ENCODE assay signal across 12 cellular contexts in genomic region chr17:64343071-64343774, GRCh38. TPM values are rescaled to one million over a fixed set of nuclear protein-coding genes. Genes with fewer than 3 reads are reported as not detected.
A peak's percentile ranks its signal among the peaks of the same experiment; 100 is the strongest.
DNase-seq lines count a peak whose midpoint lies in the region; ATAC-seq and TF ChIP-seq lines count a peak whose summit lies in the region.
"Had no signal": no experiment of that assay in that cellular context is flagged by ENCODE, and none has a peak within 500 bp of the region (broad histone marks: within the 10 kb centered on the region; RNA-seq: fewer than 3 reads in every experiment).

No MANE protein-coding gene starts in this region.

- H3K9me3 ChIP-seq in SK-N-SH (no peaks in the 10 kb centered on the region), liver (ENCODE audit: control insufficient read depth in 4 of 4, low read length in 3 of 4) (no peaks in the 10 kb centered on the region), OCI-LY7 (ENCODE audit: low read length) (no peaks in the 10 kb centered on the region)
- H3K9me3 ChIP-seq: MG63 had no signal

- peaks cover 8 to 10% of the 10 kb centered on the region in 2 experiments; a peak in 3 of 4 replicates for H3K4me1 ChIP-seq in SK-N-SH (ENCODE audit: control insufficient read depth in 1 of 2, insufficient read depth in 2 of 2, low read depth in 1 of 2, low read length in 1 of 2)
- peaks cover 0 to 15% (median 3%) of the 10 kb centered on the region in 4 donors for H3K4me1 ChIP-seq in liver (ENCODE audit: control insufficient read depth in 4 of 4, insufficient read depth in 4 of 4, low read length in 3 of 4)
- H3K4me1 ChIP-seq in OCI-LY7 (ENCODE audit: insufficient read depth, low read length, poor library complexity, severe bottlenecking) = no peaks in the 10 kb centered on the region

- no TSS peak for BruUV-seq in OCI-LY7 (replicated peaks; lab: Mats Ljungman, UMichigan)

- POLR2A ChIA-PET in SK-N-SH (lab: Yijun Ruan, JAX) = no interaction called here
- POLR2A ChIA-PET in OCI-LY7 (lab: Charles Lee) = interaction anchor here (0.5 to 1.1 kb wide), 3 partner anchors 15 to 260 kb away, joined by 3 read pairs; no protein-coding TSS in a partner anchor

- H3K27me3 Mint-ChIP-seq in activated T-helper 17 cell treated with anti-CD3 and anti-CD28 coated beads, Interleukin-2, amount 50 U/mL, for 72 hours = no peaks in the 10 kb centered on the region
- no peaks in the 10 kb centered on the region for H3K27me3 Mint-ChIP-seq in stimulated activated memory B cell treated with anti-CD40 and anti-IgM and Interleukin-4, amounts not matched to agents 10 μg/mL and 1 μg/mL and 100 μg/mL, for 72 hours
- H3K27me3 Mint-ChIP-seq: naive B cell had no signal

- no peak overlapping the region for H3K4me3 Mint-ChIP-seq in activated T-helper 17 cell treated with anti-CD3 and anti-CD28 coated beads, Interleukin-2, amount 50 U/mL, for 72 hours
- no peak overlapping the region for H3K4me3 Mint-ChIP-seq in stimulated activated memory B cell treated with anti-CD40 and anti-IgM and Interleukin-4, amounts not matched to agents 10 μg/mL and 1 μg/mL and 100 μg/mL, for 72 hours

- no peak for TF ChIP-seq EP300 in SK-N-SH (IDR thresholded peaks at IDR 0.05; ENCODE audit: borderline replicate concordance in 1 of 2, low read depth in 1 of 2, low read length in 1 of 2)

- H3K9ac ChIP-seq in SK-N-SH = no peak overlapping the region
- no peak overlapping the region for H3K9ac ChIP-seq in liver (ENCODE audit: low read depth in 1 of 2, low read length in 2 of 2)
- H3K9ac ChIP-seq: GM23248 had no signal

- H3K27me3 ChIP-seq in SK-N-SH (ENCODE audit: insufficient read depth) = no peaks in the 10 kb centered on the region
- no peaks in the 10 kb centered on the region for H3K27me3 ChIP-seq in liver (ENCODE audit: control insufficient read depth in 4 of 4, insufficient read depth in 4 of 4, low read length in 3 of 4)
- H3K27me3 ChIP-seq: MG63 had no signal

- TF ChIP-seq RAD21 in SK-N-SH (IDR thresholded peaks at IDR 0.05; ENCODE audit: low read length) (no peak), liver (IDR thresholded peaks at IDR 0.05) (no peak)

- H2AFZ ChIP-seq in SK-N-SH (ENCODE audit: low read depth) (no peak overlapping the region), OCI-LY7 (ENCODE audit: low read length) (no peak overlapping the region)
- H2AFZ ChIP-seq: GM23248 had no signal

- no peaks in the 10 kb centered on the region for H3K36me3 Mint-ChIP-seq in activated T-helper 17 cell treated with anti-CD3 and anti-CD28 coated beads, Interleukin-2, amount 50 U/mL, for 72 hours (ENCODE audit: low read depth)
- H3K36me3 Mint-ChIP-seq in stimulated activated memory B cell treated with anti-CD40 and anti-IgM and Interleukin-4, amounts not matched to agents 10 μg/mL and 1 μg/mL and 100 μg/mL, for 72 hours = peaks cover 21% of the 10 kb centered on the region

- H3K4me3 ChIP-seq in SK-N-SH (ENCODE audit: low read depth in 2 of 2, low read length in 1 of 2) (no peak overlapping the region), liver (ENCODE audit: low read depth in 1 of 3, low read length in 3 of 3) (no peak overlapping the region), OCI-LY7 (ENCODE audit: low read depth, low read length, poor library complexity, severe bottlenecking) (no peak overlapping the region)
- H3K4me3 ChIP-seq: GM23248, MG63 had no signal

- H3K4me1 Mint-ChIP-seq in activated T-helper 17 cell treated with anti-CD3 and anti-CD28 coated beads, Interleukin-2, amount 50 U/mL, for 72 hours = peaks cover 14% of the 10 kb centered on the region
- H3K4me1 Mint-ChIP-seq in stimulated activated memory B cell treated with anti-CD40 and anti-IgM and Interleukin-4, amounts not matched to agents 10 μg/mL and 1 μg/mL and 100 μg/mL, for 72 hours = no peaks in the 10 kb centered on the region

- 77% methylated on average over 7 of the region's 7 CpGs for WGBS in SK-N-SH (ENCODE audit: low lambda C conversion rate)
- WGBS in liver = 72% methylated on average over 7 of the region's 7 CpGs

- H3K27ac ChIP-seq in SK-N-SH (ENCODE audit: low read depth in 2 of 2, low read length in 1 of 2) (no peak overlapping the region), liver (ENCODE audit: low read depth in 1 of 2, low read length in 2 of 2) (peak overlapping the region; percentile 65 to 73), OCI-LY7 (ENCODE audit: low read depth, low read length, poor library complexity, severe bottlenecking) (no peak overlapping the region)

- no peaks in the 10 kb centered on the region for H3K36me3 ChIP-seq in SK-N-SH (replicated peaks in 1 of 2; ENCODE audit: control insufficient read depth in 1 of 2, insufficient read depth in 2 of 2, low read length in 1 of 2)
- H3K36me3 ChIP-seq in liver (ENCODE audit: control insufficient read depth in 4 of 4, insufficient read depth in 3 of 4, low read depth in 1 of 4, low read length in 3 of 4) = no peaks in the 10 kb centered on the region
- H3K36me3 ChIP-seq in OCI-LY7 (ENCODE audit: insufficient read depth, low read length) = peaks cover 24% of the 10 kb centered on the region
- H3K36me3 ChIP-seq: MG63 had no signal

- CTCF ChIA-PET in SK-N-SH (lab: Yijun Ruan, JAX) (interaction anchor here (0.8 to 3.7 kb wide), 5 partner anchors 12 to 82 kb away, joined by 3 to 19 read pairs (median 3); no protein-coding TSS in a partner anchor), OCI-LY7 (lab: Charles Lee; ENCODE audit: unreplicated experiment) (no interaction called here)

- peak overlapping the region; percentile 59 for H3K27ac Mint-ChIP-seq in activated T-helper 17 cell treated with anti-CD3 and anti-CD28 coated beads, Interleukin-2, amount 50 U/mL, for 72 hours
- peak overlapping the region; percentile 23 for H3K27ac Mint-ChIP-seq in stimulated activated memory B cell treated with anti-CD40 and anti-IgM and Interleukin-4, amounts not matched to agents 10 μg/mL and 1 μg/mL and 100 μg/mL, for 72 hours

- H3K4me2 ChIP-seq in SK-N-SH (no peak overlapping the region), OCI-LY7 (ENCODE audit: low read length) (no peak overlapping the region)

- H4K20me1 ChIP-seq in SK-N-SH (ENCODE audit: insufficient read depth) (no peaks in the 10 kb centered on the region), OCI-LY7 (ENCODE audit: insufficient read depth, low read length) (no peaks in the 10 kb centered on the region)

- no peaks in the 10 kb centered on the region for H3F3A ChIP-seq in SK-N-SH (replicated peaks; ENCODE audit: insufficient read depth)

- no peak for ATAC-seq in SK-N-SH treated with all-trans-retinoic acid at 6 μM for 48 hours
- ATAC-seq in activated T-helper 17 cell treated with anti-CD3 and anti-CD28 coated beads, Interleukin-2, amount 50 U/mL, for 72 hours (replicated peaks) = no peak
- ATAC-seq in stimulated activated memory B cell treated with anti-CD40 and anti-IgM and Interleukin-4, amounts not matched to agents 10 μg/mL and 1 μg/mL and 100 μg/mL, for 72 hours = no peak
- no peak for ATAC-seq in GM19463 (IDR thresholded peaks at IDR 0.05; ENCODE audit: unreplicated experiment)

- H3K9me2 ChIP-seq in SK-N-SH (no peaks in the 10 kb centered on the region), OCI-LY7 (ENCODE audit: insufficient read depth, low read length) (no peaks in the 10 kb centered on the region)

- no peak for TF ChIP-seq CTCF in SK-N-SH (IDR thresholded peaks at IDR 0.05)
- TF ChIP-seq CTCF in liver (IDR thresholded peaks at IDR 0.05; ENCODE audit: low read depth, low read length, missing input control) = no peak
- TF ChIP-seq CTCF in OCI-LY7 (conservative IDR thresholded peaks at IDR 0.05; ENCODE audit: low read length) = no peak

- no peaks in the 10 kb centered on the region for H3K9me3 Mint-ChIP-seq in activated T-helper 17 cell treated with anti-CD3 and anti-CD28 coated beads, Interleukin-2, amount 50 U/mL, for 72 hours
- H3K9me3 Mint-ChIP-seq in stimulated activated memory B cell treated with anti-CD40 and anti-IgM and Interleukin-4, amounts not matched to agents 10 μg/mL and 1 μg/mL and 100 μg/mL, for 72 hours = no peaks in the 10 kb centered on the region
- H3K9me3 Mint-ChIP-seq: naive B cell had no signal

- intact Hi-C loops in OCI-LY7 (cut with micrococcal nuclease; ENCODE audit: unreplicated experiment) = no loop called here

- no peak for DNase-seq in SK-N-SH
- DNase-seq in OCI-LY7 (ENCODE audit: low spot score) = no peak
- DNase-seq in dedifferentiated amniotic fluid mesenchymal stem cell (ENCODE audit: extremely low spot score) = no peak
- DNase-seq: activated T-cell treated with anti-CD3 and anti-CD28 coated beads, Interleukin-2, amount 50 U/mL, for 1 hour; naive B cell had no signal

- no peaks in the 10 kb centered on the region for H3K79me2 ChIP-seq in SK-N-SH (ENCODE audit: insufficient read depth)
- no peaks in the 10 kb centered on the region for H3K79me2 ChIP-seq in OCI-LY7 (ENCODE audit: insufficient read depth, low read depth, low read length)

TF ChIP-seq in SK-N-SH treated with all-trans-retinoic acid at 6 μM for 48 hours, 23 proteins besides CTCF, POLR2A, EP300 and RAD21 (continues in another document):
- TF ChIP-seq ZC3H10 (CRISPR knock-in tag; IDR thresholded peaks at IDR 0.05) (no peak), ZFP3 (CRISPR knock-in tag; IDR thresholded peaks at IDR 0.05) (peak; percentile 68; the same call in 1 of the 2 replicates)

TF ChIP-seq in liver, 16 proteins besides CTCF, POLR2A, EP300 and RAD21 (continues in another document):
- TF ChIP-seq FOXA1 (IDR thresholded peaks at IDR 0.05) = no peak
- no peak for TF ChIP-seq NR2F2 (IDR thresholded peaks at IDR 0.05)
- no peak for TF ChIP-seq JUND (IDR thresholded peaks at IDR 0.05)
- TF ChIP-seq TAF1 (conservative IDR thresholded peaks at IDR 0.05) = no peak
- TF ChIP-seq EGR1 (IDR thresholded peaks at IDR 0.05; ENCODE audit: low read depth in 2 of 2) = no peak
- TF ChIP-seq SP1 (IDR thresholded peaks at IDR 0.05) = no peak
- TF ChIP-seq MAX (IDR thresholded peaks at IDR 0.05) = no peak
- no peak for TF ChIP-seq FOXA2 (IDR thresholded peaks at IDR 0.05)
- TF ChIP-seq HNF4G (IDR thresholded peaks at IDR 0.05) = no peak
- TF ChIP-seq HNF4A (conservative IDR thresholded peaks at IDR 0.05) = no peak
- TF ChIP-seq YY1 (IDR thresholded peaks at IDR 0.05) = no peak

RNA-seq across cellular contexts. Expression of gene PECAM1, which starts 47.4 kb away (rescaled TPM):
- polyA plus RNA-seq in SK-N-SH (2012; rRNA removed) (0.10 TPM in 2 replicates), liver (10 to 100 TPM in 1 of 2 donors, 1 to 10 TPM in 1; 9.4 to 13.0 TPM)
- 0.17 and 0.18 TPM in 2 replicates for polyA plus RNA-seq in SK-N-SH (2012; cell fraction: cytosol; rRNA removed)
- polyA plus RNA-seq in SK-N-SH (2012; cell fraction: nucleus; rRNA removed) = 0.02 and 0.04 TPM in 2 replicates
- total RNA-seq in activated T-helper 17 cell treated with anti-CD3 and anti-CD28 coated beads, Interleukin-2, amount 50 U/mL, for 72 hours = under 1 TPM; 0.09 to 0.19 TPM
- total RNA-seq in liver (10 to 100 TPM; 15.5 to 18.3 TPM), OCI-LY7 (2022) (25.8 and 28.4 TPM in 2 replicates)
- 14.1 and 16.6 TPM in 2 replicates for total RNA-seq in OCI-LY7 (2014; rRNA removed; shearing (Covaris generic))
- total RNA-seq: GM23248 had no signal

Comparison
In these comparisons a context has a peak if more than half of its experiments do, and no peak if none do; other contexts are left out.
1. H3K27ac ChIP-seq: peak in liver (2 of 2); none in SK-N-SH (0 of 2) and OCI-LY7 (single experiment).
2. RNA of gene PECAM1, which starts 47.4 kb away (total RNA-seq): 14.1 to 28.4 TPM in OCI-LY7 and 15.5 to 18.3 TPM in liver; 0.09 to 0.19 TPM in activated T-helper 17 cell treated with anti-CD3 and anti-CD28 coated beads, Interleukin-2, amount 50 U/mL, for 72 hours; every median in the first group is over 10 times any median in the second.